In the genomic region with DNA sequence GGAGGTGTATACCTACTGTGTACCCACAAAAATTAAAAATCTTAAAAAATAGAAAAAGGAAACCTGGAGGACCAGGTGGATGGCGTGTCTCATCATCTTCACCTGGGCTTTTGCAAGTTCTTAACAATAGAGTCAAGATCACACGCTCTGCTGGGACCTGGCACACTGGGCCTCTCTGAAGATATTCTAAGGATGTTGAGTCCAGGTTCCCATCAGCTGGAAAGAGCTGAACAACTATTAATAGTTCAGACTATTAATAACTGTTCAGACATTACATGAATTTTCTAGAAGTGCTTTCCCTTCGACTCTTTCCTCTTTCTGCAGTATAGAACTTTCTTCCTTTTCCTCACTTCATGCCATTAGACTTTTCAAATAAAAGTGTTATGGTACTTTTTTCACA, we compare ENCODE assay signal across 19 cellular contexts.
"Had no signal": no experiment of that assay in that cellular context is flagged by ENCODE, and none has a peak within 500 bp of the region (broad histone marks: within the 10 kb centered on the region; RNA-seq: fewer than 3 reads in every experiment).

No MANE protein-coding gene starts in this region.

- H3K27ac ChIP-seq: body of pancreas, gastroesophageal sphincter, neural progenitor cell, ovary, thyroid gland, uterus had no signal

- H3K9me3 ChIP-seq: body of pancreas, gastroesophageal sphincter, ovary, sigmoid colon, thyroid gland, uterus had no signal

- H3K4me2 ChIP-seq: neural progenitor cell had no signal

- H3K4me3 ChIP-seq: body of pancreas, coronary artery, gastroesophageal sphincter, neural progenitor cell, ovary, sigmoid colon, thyroid gland, uterus had no signal

- H3K4me3 Mint-ChIP-seq: activated CD4-positive, alpha-beta T cell treated with anti-CD3 and anti-CD28 coated beads, Interleukin-2, amount 10 ng/mL, durations not matched to agents 7 days and 5 days; activated CD8-positive, alpha-beta T cell treated with anti-CD3 and anti-CD28 coated beads, Interleukin-2, amount 10 ng/mL, durations not matched to agents 7 days and 5 days; activated naive CD4-positive, alpha-beta T cell treated with anti-CD3 and anti-CD28 coated beads for 36 hours; activated T-cell treated with anti-CD3 and anti-CD28 coated beads, Interleukin-2, amount 50 U/mL, for 24 hours; naive B cell; neural progenitor cell had no signal

- H3K9me3 Mint-ChIP-seq: activated CD4-positive, alpha-beta T cell treated with anti-CD3 and anti-CD28 coated beads, Interleukin-2, amount 10 ng/mL, durations not matched to agents 7 days and 5 days; activated naive CD4-positive, alpha-beta T cell treated with anti-CD3 and anti-CD28 coated beads for 36 hours; activated T-cell treated with anti-CD3 and anti-CD28 coated beads, Interleukin-2, amount 50 U/mL, for 24 hours; naive B cell; neural progenitor cell had no signal

- H3K27me3 Mint-ChIP-seq: activated CD4-positive, alpha-beta T cell treated with anti-CD3 and anti-CD28 coated beads, Interleukin-2, amount 10 ng/mL, durations not matched to agents 7 days and 5 days; activated T-cell treated with anti-CD3 and anti-CD28 coated beads, Interleukin-2, amount 50 U/mL, for 24 hours; naive B cell had no signal

- H3K36me3 ChIP-seq: gastroesophageal sphincter, neural progenitor cell, ovary, sigmoid colon, thyroid gland, uterus had no signal

- H3K27ac Mint-ChIP-seq: activated CD4-positive, alpha-beta T cell treated with anti-CD3 and anti-CD28 coated beads, Interleukin-2, amount 10 ng/mL, durations not matched to agents 7 days and 5 days; activated CD8-positive, alpha-beta T cell treated with anti-CD3 and anti-CD28 coated beads, Interleukin-2, amount 10 ng/mL, durations not matched to agents 7 days and 5 days; activated naive CD4-positive, alpha-beta T cell treated with anti-CD3 and anti-CD28 coated beads for 36 hours; activated T-cell treated with anti-CD3 and anti-CD28 coated beads, Interleukin-2, amount 50 U/mL, for 24 hours; naive B cell; neural progenitor cell had no signal

- DNase-seq: activated CD4-positive, alpha-beta T cell treated with anti-CD3 and anti-CD28 coated beads, Interleukin-2, amount 10 ng/mL, durations not matched to agents 7 days and 5 days; activated CD8-positive, alpha-beta T cell treated with anti-CD3 and anti-CD28 coated beads, Interleukin-2, amount 10 ng/mL, durations not matched to agents 7 days and 5 days; activated naive CD4-positive, alpha-beta T cell treated with anti-CD3 and anti-CD28 coated beads for 36 hours; activated T-cell treated with anti-CD3 and anti-CD28 coated beads, Interleukin-2, amount 50 U/mL, for 24 hours; body of pancreas; central memory CD4-positive, alpha-beta T cell; left colon; naive B cell; ovary; sigmoid colon; stimulated activated CD4-positive, alpha-beta T cell treated with anti-CD3 and anti-CD28 coated beads, Interleukin-1b, Interleukin-23, amount 100 ng/mL, for 48 hours; stimulated activated naive CD4-positive, alpha-beta T cell treated with Interleukin-2 at 50 U/mL for 16 hours; T1000; thyroid gland; uterus had no signal

- FAIRE-seq: endometrium had no signal

- H3K4me1 Mint-ChIP-seq: activated CD4-positive, alpha-beta T cell treated with anti-CD3 and anti-CD28 coated beads, Interleukin-2, amount 10 ng/mL, durations not matched to agents 7 days and 5 days; naive B cell had no signal

- H3K4me1 ChIP-seq: thyroid gland, uterus had no signal

- H3K36me3 Mint-ChIP-seq: naive B cell, neural progenitor cell had no signal

- ATAC-seq: activated CD8-positive, alpha-beta T cell treated with anti-CD3 and anti-CD28 coated beads, Interleukin-2, amount 10 ng/mL, durations not matched to agents 7 days and 5 days; body of pancreas; gastroesophageal sphincter had no signal

- H3K27me3 ChIP-seq: body of pancreas, gastroesophageal sphincter, neural progenitor cell, ovary, sigmoid colon, thyroid gland, uterus had no signal
